19 cellular contexts compared by ENCODE assay signal in the genomic region with DNA sequence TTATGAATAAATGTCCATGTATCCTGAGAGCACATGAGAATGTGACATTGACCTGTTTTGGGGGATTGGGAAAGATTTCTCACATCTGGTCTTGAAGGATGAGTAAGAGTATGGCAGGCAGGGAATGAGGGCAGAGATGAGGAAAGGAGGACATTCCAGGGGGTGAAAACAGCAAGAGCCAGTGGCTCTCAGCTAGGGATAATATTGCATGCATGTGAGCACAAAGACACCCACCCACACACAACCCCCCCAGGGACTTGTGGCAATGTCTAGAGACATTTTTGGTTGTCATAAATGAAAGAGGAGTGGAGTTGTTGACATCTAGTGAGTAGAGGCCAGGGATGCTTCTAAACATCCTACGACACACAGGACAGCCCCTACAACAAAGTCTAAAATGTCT. TPM values are rescaled to one million over a fixed set of nuclear protein-coding genes. Genes with fewer than 3 reads are reported as not detected.
DNase-seq lines count a peak whose midpoint lies in the region; ATAC-seq and TF ChIP-seq lines count a peak whose summit lies in the region.
"Had no signal": no experiment of that assay in that cellular context is flagged by ENCODE, and none has a peak within 500 bp of the region (broad histone marks: within the 10 kb centered on the region; RNA-seq: fewer than 3 reads in every experiment).

No MANE protein-coding gene starts in this region.

- intact Hi-C loops in left cardiac atrium (cut with DNase I) (no loop called here), cardiac septum (cut with DNase I) (loop anchor here (10.0 kb wide), 1 partner anchor 356 kb away; no protein-coding TSS in a partner anchor)

- peak; percentile 33 for DNase-seq in left cardiac atrium
- DNase-seq in cardiac septum (ENCODE audit: low spot score), result no peak
- peak; percentile 15 for DNase-seq in choroid plexus epithelial cell (ENCODE audit: low read depth)
- peak; percentile 30 for DNase-seq in myocyte (ENCODE audit: low read depth)
- no peak for DNase-seq in NCI-H2107 treated with DMSO at 0.1 percent for 48 hours (lab: John Stamatoyannopoulos, UW; ENCODE audit: unreplicated experiment)
- no peak for DNase-seq in NCI-H69 (lab: John Stamatoyannopoulos, UW)
- DNase-seq in mucosa of gallbladder (ENCODE audit: low spot score), result no peak
- DNase-seq: 8988T; activated gamma-delta T cell; CD4-positive, alpha-beta memory T cell; effector memory CD4-positive, alpha-beta T cell; mammary epithelial cell; NCI-H1092; NCI-H2171; WERI-Rb-1 had no signal

- no peak for TF ChIP-seq CTCF in choroid plexus epithelial cell (conservative IDR thresholded peaks at IDR 0.05; ENCODE audit: low read depth, low read length)

- ATAC-seq in left cardiac atrium (peak in 1 of 2 donors; percentile 23), HG02840 (IDR thresholded peaks at IDR 0.05; ENCODE audit: low FRiP score, unreplicated experiment) (no peak)
- ATAC-seq: natural killer cell treated with Interleukin-12 subunit alpha and Interleukin-12 subunit beta and Interleukin-15 and Interleukin-18, amount 100 ng/mL, for 72 hours had no signal

- H3K4me3 ChIP-seq in choroid plexus epithelial cell (ENCODE audit: low read depth, low read length), result no peak overlapping the region
- H3K4me3 ChIP-seq: breast epithelium had no signal

RNA-seq across cellular contexts. Expression of a gene that starts 6.0 kb away (rescaled TPM):
- total RNA-seq in left cardiac atrium (10 to 100 TPM in 1 of 2 donors, 1 to 10 TPM in 1; 9.5 to 21.8 TPM), cardiac septum (18.9 TPM), myocyte (34.8 and 49.2 TPM in 2 replicates), mucosa of gallbladder (150 TPM)
- polyA plus RNA-seq in myocyte (2012), result 45.4 TPM

RNA-seq across cellular contexts. Expression of a gene that starts 57.0 kb away (rescaled TPM):
- total RNA-seq in left cardiac atrium (10 to 100 TPM; 29.8 to 36.5 TPM), cardiac septum (12.9 TPM), myocyte (78.7 and 90.4 TPM in 2 replicates), mucosa of gallbladder (153 TPM)
- polyA plus RNA-seq in myocyte (2012), result 173 TPM
- total RNA-seq: activated CD8-positive, alpha-beta memory T cell treated with anti-CD3 and anti-CD28 coated beads for 36 hours; CD4-positive, alpha-beta memory T cell had no signal
- polyA plus RNA-seq: CD4-positive, alpha-beta memory T cell had no signal

Comparison
In these comparisons a context has a peak if more than half of its experiments do, and no peak if none do; other contexts are left out.
1. DNase-seq: peak in left cardiac atrium (single experiment), choroid plexus epithelial cell (single experiment) and myocyte (single experiment); none in cardiac septum (single experiment), NCI-H2107 treated with DMSO at 0.1 percent for 48 hours (single experiment), NCI-H69 (single experiment) and mucosa of gallbladder (single experiment).